Comparison of ENCODE assay signal across 29 cellular contexts in genomic region chr2:106570316-106570715, GRCh38.
A peak's percentile ranks its signal among the peaks of the same experiment; 100 is the strongest.
DNase-seq lines count a peak whose midpoint lies in the region; ATAC-seq, FAIRE-seq and TF ChIP-seq lines count a peak whose summit lies in the region.
"Had no signal": no experiment of that assay in that cellular context is flagged by ENCODE, and none has a peak within 500 bp of the region (broad histone marks: within the 10 kb centered on the region; RNA-seq: fewer than 3 reads in every experiment).

No MANE protein-coding gene starts in this region.

- H3K9me3 Mint-ChIP-seq in nephron: no peaks in the 10 kb centered on the region
- H3K9me3 Mint-ChIP-seq: CD4-positive, alpha-beta memory T cell; CD4-positive, CD25-positive, alpha-beta regulatory T cell had no signal

- peak; percentile 31 for ATAC-seq in left lobe of liver

- peak overlapping the region in 2 of 3 experiments; percentile 25 to 61 for H3K4me3 Mint-ChIP-seq in nephron
- H3K4me3 Mint-ChIP-seq: CD14-positive monocyte; CD4-positive, alpha-beta memory T cell; CD4-positive, CD25-positive, alpha-beta regulatory T cell; CD8-positive, alpha-beta memory T cell had no signal

- DNase-seq in coronary artery (ENCODE audit: low spot score) (peak; percentile 14), left lobe of liver (ENCODE audit: low spot score) (no peak), small intestine (peak; percentile 13), G401 (ENCODE audit: low spot score) (no peak), amygdala (lab: John Stamatoyannopoulos, UW) (no peak), NCI-H1048 (lab: John Stamatoyannopoulos, UW) (no peak)
- DNase-seq in effector CD4-positive, alpha-beta T cell: no peak
- DNase-seq: 8988T; ACHN; BE2C; C1 segment of cervical spinal cord; CD4-positive, alpha-beta memory T cell; CD4-positive, CD25-positive, alpha-beta regulatory T cell; CD8-positive, alpha-beta memory T cell; COR-L47; DMS 273 treated with DMSO at 0.1 percent for 48 hours; DMS153; DMS53; DMS79; DND-41; EL; GF-D8 had no signal

- peak overlapping the region; percentile 85 to 96 (median 96) for H3K27ac Mint-ChIP-seq in nephron
- H3K27ac Mint-ChIP-seq: CD14-positive monocyte; CD4-positive, CD25-positive, alpha-beta regulatory T cell; CD8-positive, alpha-beta memory T cell had no signal

- 8 to 55% (median 36%) methylated on average over 3 of the region's 3 CpGs for WGBS in small intestine, 3 donors

- peaks cover 33% of the 10 kb centered on the region for H3K4me1 Mint-ChIP-seq in nephron
- H3K4me1 Mint-ChIP-seq: CD8-positive, alpha-beta memory T cell had no signal

- H3K4me3 ChIP-seq in coronary artery: no peak overlapping the region
- no peak overlapping the region for H3K4me3 ChIP-seq in small intestine (ENCODE audit: low read depth in 1 of 2, low read length in 2 of 2)
- H3K4me3 ChIP-seq: BLaER1 had no signal

- no peaks in the 10 kb centered on the region for H3K36me3 ChIP-seq in small intestine (ENCODE audit: control insufficient read depth in 2 of 2, insufficient read depth in 2 of 2, low read length in 2 of 2)
- H3K36me3 ChIP-seq: BE2C, BLaER1 had no signal

- no peaks in the 10 kb centered on the region for H3K9me3 ChIP-seq in small intestine (ENCODE audit: control insufficient read depth, low read depth)
- H3K9me3 ChIP-seq: BE2C, BLaER1 had no signal

- in situ Hi-C loops in G401 (cut with HindIII; ENCODE audit: low sequenced_read_pairs): no loop called here

- H3K36me3 Mint-ChIP-seq in nephron (ENCODE audit: low read depth): no peaks in the 10 kb centered on the region
- H3K36me3 Mint-ChIP-seq: CD14-positive monocyte; CD4-positive, alpha-beta memory T cell; CD8-positive, alpha-beta memory T cell had no signal

- H3K27ac ChIP-seq in coronary artery (no peak overlapping the region), small intestine (ENCODE audit: low read depth in 1 of 2, low read length in 1 of 2) (no peak overlapping the region)
- H3K27ac ChIP-seq: BLaER1 had no signal

- no peaks in the 10 kb centered on the region for H3K27me3 ChIP-seq in small intestine (ENCODE audit: control insufficient read depth in 2 of 2, insufficient read depth in 2 of 2, low read length in 2 of 2)
- H3K27me3 ChIP-seq: BE2C, BLaER1 had no signal

- no peaks in the 10 kb centered on the region for H3K4me1 ChIP-seq in small intestine (ENCODE audit: control insufficient read depth in 2 of 2, insufficient read depth in 1 of 2, low read depth in 1 of 2, low read length in 1 of 2)
- H3K4me1 ChIP-seq: BE2C had no signal

- TF ChIP-seq CTCF in coronary artery (IDR thresholded peaks at IDR 0.05): no peak
- no peak for TF ChIP-seq CTCF in nephron (IDR thresholded peaks at IDR 0.05; ENCODE audit: unreplicated experiment in 3 of 3)

- FAIRE-seq in small intestine (lab: Jason Lieb, UNC): no peak
- FAIRE-seq: A204.1, G401.6, GM12891, GM19239 had no signal

- H3K27me3 Mint-ChIP-seq in nephron (ENCODE audit: low read depth): peaks cover 5% of the 10 kb centered on the region

Comparison
In these comparisons a context has a peak if more than half of its experiments do, and no peak if none do; other contexts are left out.
1. DNase-seq: peak in coronary artery (single experiment) and small intestine (single experiment); none in left lobe of liver (single experiment), effector CD4-positive, alpha-beta T cell (single experiment), G401 (single experiment), amygdala (0 of 56) and NCI-H1048 (single experiment).